ENCODE assay signal across 9 cellular contexts in genomic region chr4:112509243-112510190, GRCh38. TPM values are rescaled to one million over a fixed set of nuclear protein-coding genes. Genes with fewer than 3 reads are reported as not detected.
A peak's percentile ranks its signal among the peaks of the same experiment; 100 is the strongest.
DNase-seq lines count a peak whose midpoint lies in the region; ATAC-seq and TF ChIP-seq lines count a peak whose summit lies in the region.
"Had no signal": no experiment of that assay in that cellular context is flagged by ENCODE, and none has a peak within 500 bp of the region (broad histone marks: within the 10 kb centered on the region; RNA-seq: fewer than 3 reads in every experiment).

No MANE protein-coding gene starts in this region.

- TF ChIP-seq CTCF in MCF 10A (IDR thresholded peaks at IDR 0.05; ENCODE audit: unreplicated experiment) (no peak), transverse colon (IDR thresholded peaks at IDR 0.05) (no peak)

- H3K27me3 ChIP-seq in neuron (ENCODE audit: insufficient read depth, low read length) (peaks cover 77% of the 10 kb centered on the region), transverse colon (peaks cover 100% of the 10 kb centered on the region)

- POLR2A ChIA-PET in MCF 10A (lab: Yijun Ruan, JAX): no interaction called here

- H3K9me3 Mint-ChIP-seq in MCF 10A (ENCODE audit: unreplicated experiment): no peaks in the 10 kb centered on the region

- no peak overlapping the region for H3K27ac Mint-ChIP-seq in MCF 10A (ENCODE audit: low read depth, unreplicated experiment)

- H3K27me3 Mint-ChIP-seq in MCF 10A (ENCODE audit: insufficient read depth, unreplicated experiment): peaks cover 56% of the 10 kb centered on the region

- TF ChIP-seq EP300 in transverse colon (IDR thresholded peaks at IDR 0.05; ENCODE audit: low read depth): no peak

- H3K4me1 Mint-ChIP-seq in MCF 10A (ENCODE audit: insufficient read depth, unreplicated experiment): peaks cover 12% of the 10 kb centered on the region

- TF ChIP-seq POLR2A in transverse colon (IDR thresholded peaks at IDR 0.05): no peak

- DNase-seq in D341Med (ENCODE audit: low spot score) (peak; percentile 41), M059J (ENCODE audit: low read depth) (peak; percentile 39), MCF 10A (ENCODE audit: unreplicated experiment) (no peak), kidney glomerular epithelial cell (lab: John Stamatoyannopoulos, UW) (no peak), C1 segment of cervical spinal cord (lab: John Stamatoyannopoulos, UW) (no peak), transverse colon (no peak)

- no peak for ATAC-seq in HG02970 (IDR thresholded peaks at IDR 0.05; ENCODE audit: low FRiP score, unreplicated experiment)

- H3K36me3 ChIP-seq in neuron (ENCODE audit: insufficient read depth, low read length) (no peaks in the 10 kb centered on the region), transverse colon (no peaks in the 10 kb centered on the region)

- BruUV-seq in MCF 10A (replicated peaks; lab: Mats Ljungman, UMichigan): no TSS peak

- H3K4me1 ChIP-seq in neuron (ENCODE audit: insufficient read depth, low read length) (peaks cover 49% of the 10 kb centered on the region), transverse colon (peaks cover 14 to 30% (median 28%) of the 10 kb centered on the region in 4 donors)

- CTCF ChIA-PET in MCF 10A (lab: Yijun Ruan, JAX): interaction anchor here (0.7 to 1.6 kb wide), 2 partner anchors 14 to 20 kb away, joined by 3 to 5 read pairs; no protein-coding TSS in a partner anchor

- H3K9me3 ChIP-seq in neuron (ENCODE audit: low read length): no peaks in the 10 kb centered on the region
- no peaks in the 10 kb centered on the region for H3K9me3 ChIP-seq in transverse colon

- no peak overlapping the region for H3K27ac ChIP-seq in transverse colon

- no peak overlapping the region for H2AFZ ChIP-seq in neuron (ENCODE audit: low read depth, low read length)

- H3K4me3 ChIP-seq in neuron (ENCODE audit: low read length): peak overlapping the region; percentile 31
- H3K4me3 ChIP-seq in transverse colon: peak overlapping the region in 1 of 4 donors; percentile 26

- no peaks in the 10 kb centered on the region for H3K36me3 Mint-ChIP-seq in MCF 10A (ENCODE audit: insufficient read depth, unreplicated experiment)

- in situ Hi-C loops in transverse colon (cut with MboI; ENCODE audit: low pct_ligation_motif_present in 1 of 4, low pct_unique_long_range_greater_than_20kb in 1 of 4, low sequenced_read_pairs in 3 of 4): no loop called here

- intact Hi-C loops in MCF 10A (cut with micrococcal nuclease): no loop called here
- intact Hi-C loops in transverse colon (cut with DNase I; ENCODE audit: low total_unique reads): no loop called here

- WGBS in transverse colon (ENCODE audit: low coverage in 1 of 2), 2 donors: 6 to 35% methylated on average over 7 to 47 of the region's 47 CpGs

- H3K4me3 Mint-ChIP-seq in MCF 10A (ENCODE audit: unreplicated experiment): peak overlapping the region; percentile 67

RNA-seq across cellular contexts. Expression of gene NEUROG2, which starts 6.5 kb away (rescaled TPM):
- not detected in 2 replicates for total RNA-seq in M059J (2014; rRNA removed; shearing (Covaris generic))
- total RNA-seq in MCF 10A (2022) (not detected in 2 replicates), transverse colon (not detected)
- total RNA-seq: mononuclear cell had no signal

Comparison
In these comparisons a context has a peak if more than half of its experiments do, and no peak if none do; other contexts are left out.
1. DNase-seq: peak in D341Med (single experiment) and M059J (single experiment); none in MCF 10A (single experiment), kidney glomerular epithelial cell (single experiment), C1 segment of cervical spinal cord (0 of 14) and transverse colon (single experiment).